Comparison of ENCODE assay signal across 12 cellular contexts in the genomic region with DNA sequence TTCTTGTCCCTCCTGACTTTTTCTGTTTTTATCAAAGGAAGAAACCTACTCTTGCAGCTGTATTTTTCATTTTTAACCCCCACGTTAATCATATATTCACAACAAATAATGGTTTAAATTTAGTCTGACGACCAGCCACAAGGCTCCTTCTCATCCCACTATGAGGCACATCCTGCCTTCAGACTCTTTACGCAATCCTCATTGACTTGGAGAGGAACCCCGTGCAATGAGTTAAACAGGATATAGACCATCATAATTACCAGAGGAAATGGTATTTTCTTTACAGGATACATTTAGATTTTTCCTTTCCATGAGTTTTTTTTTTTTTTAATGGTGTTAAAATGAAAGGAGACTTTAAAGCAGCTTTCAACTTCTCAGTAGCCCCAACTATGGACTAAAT.
A peak's percentile ranks its signal among the peaks of the same experiment; 100 is the strongest.
DNase-seq lines count a peak whose midpoint lies in the region; ATAC-seq and TF ChIP-seq lines count a peak whose summit lies in the region.
"Had no signal": no experiment of that assay in that cellular context is flagged by ENCODE, and none has a peak within 500 bp of the region (broad histone marks: within the 10 kb centered on the region; RNA-seq: fewer than 3 reads in every experiment).

No MANE protein-coding gene starts in this region.

- H3K9ac ChIP-seq in GM23248: peak overlapping the region; percentile 48

- TF ChIP-seq POLR2A in esophagus muscularis mucosa (IDR thresholded peaks at IDR 0.05; ENCODE audit: low read depth): no peak

- TF ChIP-seq EP300 in esophagus muscularis mucosa (IDR thresholded peaks at IDR 0.05): no peak

- CTCF ChIA-PET in Panc1 (lab: Charles Lee): interaction anchor here (0.6 to 0.8 kb wide), 2 partner anchors 29 to 59 kb away, joined by 3 to 4 read pairs; no protein-coding TSS in a partner anchor

- POLR2A ChIA-PET in Panc1 (lab: Charles Lee): interaction anchor here (0.6 kb wide), 3 partner anchors 11 to 22 kb away, joined by 3 to 6 read pairs (median 4); no protein-coding TSS in a partner anchor

- no peaks in the 10 kb centered on the region for H3K9me3 ChIP-seq in GM23248 (ENCODE audit: low read depth)
- no peaks in the 10 kb centered on the region for H3K9me3 ChIP-seq in Panc1 (ENCODE audit: control insufficient read depth, insufficient read depth, low read depth, low read length)
- H3K9me3 ChIP-seq in esophagus muscularis mucosa: no peaks in the 10 kb centered on the region

- peaks cover 98% of the 10 kb centered on the region for H3K79me2 ChIP-seq in GM23248 (ENCODE audit: insufficient read depth)

- in situ Hi-C loops in GM23248 (cut with MboI): no loop called here
- in situ Hi-C loops in Panc1 (cut with HindIII; ENCODE audit: low pct_unique_long_range_greater_than_20kb, low sequenced_read_pairs): no loop called here

- H3K36me3 ChIP-seq in GM23248 (ENCODE audit: low read depth): no peaks in the 10 kb centered on the region
- H3K36me3 ChIP-seq in Panc1 (ENCODE audit: control insufficient read depth, insufficient read depth, low read length): peaks cover 3% of the 10 kb centered on the region; the same call in 1 of the 2 replicates
- H3K36me3 ChIP-seq in esophagus muscularis mucosa: no peaks in the 10 kb centered on the region

- DNase-seq in GM23248 (peak; percentile 91), Panc1 (ENCODE audit: low read depth, low spot score) (no peak), esophagus muscularis mucosa (ENCODE audit: extremely low spot score) (no peak), osteocyte (ENCODE audit: extremely low spot score, unreplicated experiment) (no peak), sciatic nerve (ENCODE audit: low spot score) (no peak)
- no peak for DNase-seq in activated T-cell treated with anti-CD3 and anti-CD28 coated beads, Interleukin-2, amount 50 U/mL, for 1 hour
- DNase-seq: activated CD4-positive, alpha-beta T cell treated with anti-CD3 and anti-CD28 coated beads for 1 hour; dorsolateral prefrontal cortex; natural killer cell; NCI-H1694 had no signal

- H3K4me1 ChIP-seq in GM23248 (ENCODE audit: insufficient read depth) (peaks cover 47% of the 10 kb centered on the region), Panc1 (ENCODE audit: control insufficient read depth, insufficient read depth, low read length) (peaks cover 100% of the 10 kb centered on the region), esophagus muscularis mucosa (peaks cover 47 to 91% (median 84%) of the 10 kb centered on the region in 4 donors)

- no peak for TF ChIP-seq CTCF in Panc1 (IDR thresholded peaks at IDR 0.05)
- no peak for TF ChIP-seq CTCF in esophagus muscularis mucosa (IDR thresholded peaks at IDR 0.05)
- no peak for TF ChIP-seq CTCF in osteocyte (IDR thresholded peaks at IDR 0.05)

- peaks cover 40% of the 10 kb centered on the region for H3K4me1 Mint-ChIP-seq in osteocyte (ENCODE audit: unreplicated experiment)

- H3K4me3 ChIP-seq in GM23248 (peak overlapping the region; percentile 17; the same call in 1 of the 2 replicates), Panc1 (ENCODE audit: low read depth in 2 of 2, low read length in 2 of 2) (no peak overlapping the region), esophagus muscularis mucosa (no peak overlapping the region)
- H3K4me3 ChIP-seq: dorsolateral prefrontal cortex had no signal

- H4K20me1 ChIP-seq in GM23248 (ENCODE audit: insufficient read depth): no peaks in the 10 kb centered on the region

- H3K9me3 Mint-ChIP-seq in osteocyte (ENCODE audit: unreplicated experiment): no peaks in the 10 kb centered on the region
- H3K9me3 Mint-ChIP-seq: natural killer cell had no signal

- 5 to 6% methylated on average over 4 of the region's 4 CpGs for WGBS in GM23248 (ENCODE audit: low coverage in 1 of 2, low lambda C conversion rate in 2 of 2, missing lambda C conversion rate in 2 of 2), 2 experiments
- 35% methylated on average over 4 of the region's 4 CpGs for WGBS in esophagus muscularis mucosa

- H3F3A ChIP-seq in GM23248 (ENCODE audit: insufficient read depth): peaks cover 41% of the 10 kb centered on the region

- no peaks in the 10 kb centered on the region for H3K27me3 ChIP-seq in GM23248 (replicated peaks; ENCODE audit: insufficient read depth)
- no peaks in the 10 kb centered on the region for H3K27me3 ChIP-seq in Panc1 (ENCODE audit: control insufficient read depth, insufficient read depth, low read length)
- no peaks in the 10 kb centered on the region for H3K27me3 ChIP-seq in esophagus muscularis mucosa
- H3K27me3 ChIP-seq: dorsolateral prefrontal cortex had no signal

- intact Hi-C loops in Panc1 (cut with micrococcal nuclease; ENCODE audit: unreplicated experiment) (no loop called here), esophagus muscularis mucosa (cut with DNase I) (no loop called here), sciatic nerve (cut with DNase I) (no loop called here)

- H3K4me3 Mint-ChIP-seq in osteocyte (ENCODE audit: unreplicated experiment): no peak overlapping the region
- H3K4me3 Mint-ChIP-seq: natural killer cell had no signal

- H3K27ac ChIP-seq in GM23248: peak overlapping the region; percentile 67
- H3K27ac ChIP-seq in Panc1 (ENCODE audit: low read length): peak overlapping the region; percentile 100
- H3K27ac ChIP-seq in esophagus muscularis mucosa (replicated peaks in 1 of 4): peak overlapping the region in 3 of 4 donors; percentile 39 to 50 (median 42)
- H3K27ac ChIP-seq: dorsolateral prefrontal cortex had no signal

- H3K36me3 Mint-ChIP-seq in osteocyte (ENCODE audit: unreplicated experiment): no peaks in the 10 kb centered on the region
- H3K36me3 Mint-ChIP-seq: natural killer cell had no signal

- no peak overlapping the region for H2AFZ ChIP-seq in GM23248

- no TSS peak for BruUV-seq in Panc1 (replicated peaks; lab: Mats Ljungman, UMichigan)

- no peaks in the 10 kb centered on the region for H3K9me2 ChIP-seq in GM23248 (ENCODE audit: insufficient read depth)

- peak overlapping the region; percentile 50 for H3K4me2 ChIP-seq in GM23248 (ENCODE audit: unreplicated experiment)

- H3K27ac Mint-ChIP-seq in osteocyte (ENCODE audit: unreplicated experiment): peak overlapping the region; percentile 56
- H3K27ac Mint-ChIP-seq: natural killer cell had no signal

- ATAC-seq in Panc1: no peak
- no peak for ATAC-seq in GM19324 (IDR thresholded peaks at IDR 0.05; ENCODE audit: low FRiP score, unreplicated experiment)
- no peak for ATAC-seq in activated CD4-positive, CD25-positive, alpha-beta regulatory T cell treated with anti-CD3 and anti-CD28 coated beads, Interleukin-2, amount 50 U/mL, for 24 hours
- ATAC-seq in sciatic nerve: no peak
- ATAC-seq: natural killer cell had no signal

- H3K27me3 Mint-ChIP-seq in osteocyte (ENCODE audit: unreplicated experiment): no peaks in the 10 kb centered on the region

Comparison
In these comparisons a context has a peak if more than half of its experiments do, and no peak if none do; other contexts are left out.
1. H3K27ac ChIP-seq: peak in every context shown above with its lines; median percentile 100 in Panc1; 67 in GM23248; 42 in esophagus muscularis mucosa.